Comparison of ENCODE assay signal across 2 cellular contexts in genomic region chr7:36114355-36114754, GRCh38.
TF ChIP-seq lines count a peak whose summit lies in the region.

No MANE protein-coding gene starts in this region.

TF ChIP-seq in A549, 52 proteins besides CTCF, POLR2A, EP300 and RAD21:
- TF ChIP-seq CHD2 (IDR thresholded peaks at IDR 0.05; ENCODE audit: low read length, partially characterized antibody) = no peak
TF ChIP-seq in A549: peak in this region for 0.

TF ChIP-seq in IMR-90, 13 proteins besides CTCF, POLR2A, EP300 and RAD21:
- TF ChIP-seq MAFK (IDR thresholded peaks at IDR 0.05; ENCODE audit: low read depth, low read length) (no peak), SMC3 (IDR thresholded peaks at IDR 0.05; ENCODE audit: low read depth, low read length) (no peak), CHD1 (IDR thresholded peaks at IDR 0.05; ENCODE audit: low read depth, low read length) (no peak), FOS (IDR thresholded peaks at IDR 0.05; ENCODE audit: low read depth, low read length) (no peak), BHLHE40 (IDR thresholded peaks at IDR 0.05; ENCODE audit: low read depth, low read length) (no peak), RFX5 (IDR thresholded peaks at IDR 0.05; ENCODE audit: low read depth, low read length) (no peak), CEBPB (IDR thresholded peaks at IDR 0.05; ENCODE audit: low read depth, low read length) (no peak), MXI1 (IDR thresholded peaks at IDR 0.05; ENCODE audit: borderline replicate concordance, low read depth, low read length) (no peak)
- TF ChIP-seq, protein P1, sequence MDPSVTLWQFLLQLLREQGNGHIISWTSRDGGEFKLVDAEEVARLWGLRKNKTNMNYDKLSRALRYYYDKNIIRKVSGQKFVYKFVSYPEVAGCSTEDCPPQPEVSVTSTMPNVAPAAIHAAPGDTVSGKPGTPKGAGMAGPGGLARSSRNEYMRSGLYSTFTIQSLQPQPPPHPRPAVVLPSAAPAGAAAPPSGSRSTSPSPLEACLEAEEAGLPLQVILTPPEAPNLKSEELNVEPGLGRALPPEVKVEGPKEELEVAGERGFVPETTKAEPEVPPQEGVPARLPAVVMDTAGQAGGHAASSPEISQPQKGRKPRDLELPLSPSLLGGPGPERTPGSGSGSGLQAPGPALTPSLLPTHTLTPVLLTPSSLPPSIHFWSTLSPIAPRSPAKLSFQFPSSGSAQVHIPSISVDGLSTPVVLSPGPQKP (IDR thresholded peaks at IDR 0.05; ENCODE audit: borderline replicate concordance, low read depth, low read length) = no peak
